1 cellular context compared by ENCODE assay signal in the genomic region with DNA sequence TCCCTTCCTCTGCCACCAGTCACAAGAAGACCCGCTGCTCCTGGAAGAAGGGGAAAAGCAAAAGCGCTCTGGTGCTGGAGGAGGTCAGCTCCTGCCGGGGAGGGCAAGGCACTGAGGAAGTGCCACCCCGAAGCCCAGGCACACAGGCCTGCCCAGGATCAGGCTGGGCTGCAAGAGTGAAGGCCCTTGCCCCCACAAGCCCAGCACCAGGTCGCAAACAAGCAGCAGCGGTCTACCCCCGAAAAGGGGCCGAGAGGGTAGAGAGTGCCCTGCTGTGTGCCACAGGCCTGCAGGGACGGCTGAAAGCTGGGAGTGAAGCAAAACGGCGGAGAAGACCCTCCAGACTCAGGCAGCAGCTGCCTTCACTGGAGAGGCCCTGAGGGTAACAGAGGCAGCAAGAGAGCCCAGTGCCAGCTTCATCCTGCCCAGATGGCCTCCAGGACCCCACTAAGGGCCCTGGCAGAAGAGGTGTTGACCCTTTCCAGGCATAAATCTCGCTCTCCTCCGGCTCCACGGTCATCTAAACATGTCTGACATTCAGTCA.
TF ChIP-seq lines count a peak whose summit lies in the region.

No MANE protein-coding gene starts in this region.

TF ChIP-seq in H1, 55 proteins besides CTCF, POLR2A, EP300 and RAD21:
- no peak for TF ChIP-seq TAF1 (IDR thresholded peaks at IDR 0.05; ENCODE audit: low read depth, low read length)
- TF ChIP-seq GTF2F1 (IDR thresholded peaks at IDR 0.05; ENCODE audit: borderline replicate concordance, low read depth, low read length): no peak
- TF ChIP-seq NRF1 (IDR thresholded peaks at IDR 0.05; ENCODE audit: low read depth, low read length): no peak
- TF ChIP-seq BACH1 (IDR thresholded peaks at IDR 0.05; ENCODE audit: low read length): no peak
